ENCODE assay signal across 15 cellular contexts in genomic region chr7:5390918-5391317, GRCh38.
"Had no signal": no experiment of that assay in that cellular context is flagged by ENCODE, and none has a peak within 500 bp of the region (broad histone marks: within the 10 kb centered on the region; RNA-seq: fewer than 3 reads in every experiment).

No MANE protein-coding gene starts in this region.

- H3K4me3 Mint-ChIP-seq: activated CD4-positive, alpha-beta memory T cell treated with anti-CD3 and anti-CD28 coated beads, Interleukin-2, amount 10 ng/mL, durations not matched to agents 7 days and 5 days; central memory CD8-positive, alpha-beta T cell; endodermal cell; stimulated activated naive CD8-positive, alpha-beta T cell treated with anti-CD3 and anti-CD28 coated beads, Interleukin-15, Interleukin-2, amounts not matched to agents 100 ng/mL and 50 ng/mL, for 24 hours had no signal

- H3K27ac Mint-ChIP-seq: activated CD4-positive, alpha-beta memory T cell treated with anti-CD3 and anti-CD28 coated beads, Interleukin-2, amount 10 ng/mL, durations not matched to agents 7 days and 5 days; endodermal cell; stimulated activated naive CD8-positive, alpha-beta T cell treated with anti-CD3 and anti-CD28 coated beads, Interleukin-15, Interleukin-2, amounts not matched to agents 100 ng/mL and 50 ng/mL, for 24 hours had no signal

- H3K9me3 ChIP-seq: adrenal gland, psoas muscle, testis had no signal

- H3K9me3 Mint-ChIP-seq: activated CD4-positive, alpha-beta memory T cell treated with anti-CD3 and anti-CD28 coated beads, Interleukin-2, amount 10 ng/mL, durations not matched to agents 7 days and 5 days; central memory CD8-positive, alpha-beta T cell; endodermal cell; naive thymus-derived CD8-positive, alpha-beta T cell; stimulated activated naive CD8-positive, alpha-beta T cell treated with anti-CD3 and anti-CD28 coated beads, Interleukin-15, Interleukin-2, amounts not matched to agents 100 ng/mL and 50 ng/mL, for 24 hours had no signal

- H3K27ac ChIP-seq: psoas muscle, testis had no signal

- H3K4me1 ChIP-seq: psoas muscle, testis had no signal

- H3K4me3 ChIP-seq: adrenal gland, psoas muscle, testis had no signal

- H3K4me1 Mint-ChIP-seq: endodermal cell had no signal

- H3K27me3 Mint-ChIP-seq: activated CD4-positive, alpha-beta memory T cell treated with anti-CD3 and anti-CD28 coated beads, Interleukin-2, amount 10 ng/mL, durations not matched to agents 7 days and 5 days; central memory CD8-positive, alpha-beta T cell; naive thymus-derived CD8-positive, alpha-beta T cell; stimulated activated naive CD8-positive, alpha-beta T cell treated with anti-CD3 and anti-CD28 coated beads, Interleukin-15, Interleukin-2, amounts not matched to agents 100 ng/mL and 50 ng/mL, for 24 hours had no signal

- H3K27me3 ChIP-seq: adrenal gland, testis had no signal

- DNase-seq: activated CD4-positive, alpha-beta memory T cell treated with anti-CD3 and anti-CD28 coated beads, Interleukin-2, amount 10 ng/mL, durations not matched to agents 7 days and 5 days; activated naive CD4-positive, alpha-beta T cell; adrenal gland; dermis blood vessel endothelial cell; endodermal cell; glutamatergic neuron; left colon; mammary epithelial cell; naive thymus-derived CD8-positive, alpha-beta T cell; psoas muscle; stimulated activated CD4-positive, alpha-beta T cell treated with anti-CD3 and anti-CD28 coated beads, Interleukin-2, amount 100 ng/mL, for 48 hours; SW 1271; testis had no signal

- ATAC-seq: left colon; naive thymus-derived CD8-positive, alpha-beta T cell; psoas muscle had no signal
